26 cellular contexts compared by ENCODE assay signal in the genomic region with DNA sequence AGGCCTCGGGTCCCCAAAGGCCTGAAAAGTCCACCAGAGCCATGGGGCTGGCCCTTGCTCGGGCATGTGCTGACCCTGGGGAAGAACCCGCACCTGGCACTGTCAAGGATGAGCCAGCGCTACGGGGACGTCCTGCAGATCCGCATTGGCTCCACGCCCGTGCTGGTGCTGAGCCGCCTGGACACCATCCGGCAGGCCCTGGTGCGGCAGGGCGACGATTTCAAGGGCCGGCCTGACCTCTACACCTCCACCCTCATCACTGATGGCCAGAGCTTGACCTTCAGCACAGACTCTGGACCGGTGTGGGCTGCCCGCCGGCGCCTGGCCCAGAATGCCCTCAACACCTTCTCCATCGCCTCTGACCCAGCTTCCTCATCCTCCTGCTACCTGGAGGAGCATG. TPM values are rescaled to one million over a fixed set of nuclear protein-coding genes. Genes with fewer than 3 reads are reported as not detected.
"Had no signal": no experiment of that assay in that cellular context is flagged by ENCODE, and none has a peak within 500 bp of the region (broad histone marks: within the 10 kb centered on the region; RNA-seq: fewer than 3 reads in every experiment).

No MANE protein-coding gene starts in this region.

- H3K4me3 ChIP-seq: K562, PC-9, SJSA1, SK-N-MC had no signal

- H3K27me3 ChIP-seq: SJSA1 had no signal

- DNase-seq: Kasumi-1, MM.1S, NCI-H1092 treated with DMSO at 0.1 percent for 48 hours, NCI-H1436, NCI-H187, NCI-H2029, NCI-H2081 treated with DMSO at 0.1 percent for 48 hours, NCI-H2171, NCI-H226, NCI-H446, NCI-H510A, NCI-H524 treated with DMSO at 0.1 percent for 48 hours, NCI-H69, NCI-H774, OCI-M1, PC-9, Right ventricle myocardium superior, RPMI8226, SIG-M5 had no signal

- H3K4me1 ChIP-seq: SJSA1 had no signal

- H3K27ac Mint-ChIP-seq: IgD-negative memory B cell had no signal

- H3K36me3 Mint-ChIP-seq: IgD-negative memory B cell had no signal

- H3K36me3 ChIP-seq: SJSA1 had no signal

- H3K27ac ChIP-seq: KMS-11, PC-9, SJSA1, SK-N-MC had no signal

- H3K4me1 Mint-ChIP-seq: IgD-negative memory B cell had no signal

- H3K9me3 ChIP-seq: SJSA1 had no signal

- ATAC-seq: K562 had no signal

- H3K4me3 Mint-ChIP-seq: IgD-negative memory B cell had no signal

RNA-seq across cellular contexts. Expression of a gene that starts 1.2 kb away (rescaled TPM):
- total RNA-seq: HT1080, K562, M059J, PC-9, Right ventricle myocardium superior, SJSA1 had no signal
